Comparison of ENCODE assay signal across 9 cellular contexts in genomic region chr1:211548321-211549091, GRCh38. TPM values are rescaled to one million over a fixed set of nuclear protein-coding genes. Genes with fewer than 3 reads are reported as not detected.
DNase-seq lines count a peak whose midpoint lies in the region; ATAC-seq lines count a peak whose summit lies in the region.
"Had no signal": no experiment of that assay in that cellular context is flagged by ENCODE, and none has a peak within 500 bp of the region (broad histone marks: within the 10 kb centered on the region; RNA-seq: fewer than 3 reads in every experiment).

No MANE protein-coding gene starts in this region.

- ATAC-seq in HG02852 (IDR thresholded peaks at IDR 0.05; ENCODE audit: unreplicated experiment) = peak; percentile 68
- ATAC-seq in GM19467 (IDR thresholded peaks at IDR 0.05; ENCODE audit: unreplicated experiment) = no peak
- no peak for ATAC-seq in GM19351 (IDR thresholded peaks at IDR 0.05; ENCODE audit: unreplicated experiment)

- DNase-seq in Ammon's horn (ENCODE audit: low spot score) (peak; percentile 34), amniotic epithelial cell (ENCODE audit: low read depth) (peak; percentile 18), mucosa of gallbladder (ENCODE audit: low spot score) (peak; percentile 23), RKO (ENCODE audit: low spot score) (no peak), SHP77 (lab: John Stamatoyannopoulos, UW) (no peak)

RNA-seq across cellular contexts. Expression of gene SLC30A1, which starts 30.5 kb away (rescaled TPM):
- total RNA-seq in mucosa of gallbladder = 28.1 TPM

RNA-seq across cellular contexts. Expression of gene RD3, which starts 56.5 kb away (rescaled TPM):
- total RNA-seq in mucosa of gallbladder = 0.17 TPM
- total RNA-seq: glomerular endothelial cell had no signal

Comparison
In these comparisons a context has a peak if more than half of its experiments do, and no peak if none do; other contexts are left out.
1. DNase-seq: peak in Ammon's horn (single experiment), amniotic epithelial cell (single experiment) and mucosa of gallbladder (single experiment); none in RKO (single experiment) and SHP77 (0 of 2).